In genomic region chr3:15052335-15053242, GRCh38 we compare ENCODE assay signal across 15 cellular contexts. TPM values are rescaled to one million over a fixed set of nuclear protein-coding genes. Genes with fewer than 3 reads are reported as not detected.
A peak's percentile ranks its signal among the peaks of the same experiment; 100 is the strongest.
DNase-seq lines count a peak whose midpoint lies in the region; ATAC-seq, FAIRE-seq and TF ChIP-seq lines count a peak whose summit lies in the region.
"Had no signal": no experiment of that assay in that cellular context is flagged by ENCODE, and none has a peak within 500 bp of the region (broad histone marks: within the 10 kb centered on the region; RNA-seq: fewer than 3 reads in every experiment).

No MANE protein-coding gene starts in this region.

- no peak for DNase-seq in activated naive CD4-positive, alpha-beta T cell treated with Interleukin-2 at 50 U/mL for 16 hours
- peak; percentile 8 for DNase-seq in OCI-M2 (lab: John Stamatoyannopoulos, UW; ENCODE audit: unreplicated experiment)
- DNase-seq in H1 (ENCODE audit: low read depth in 1 of 2, low spot score in 2 of 2): no peak
- DNase-seq in stimulated activated effector memory CD8-positive, alpha-beta T cell treated with anti-CD3 and anti-CD28 coated beads, Interleukin-12 subunit alpha, Interleukin-12 subunit beta, amount 100 ng/mL, for 72 hours (ENCODE audit: low spot score in 2 of 2): no peak
- no peak for DNase-seq in LoVo (ENCODE audit: low spot score)
- DNase-seq in psoas muscle: no peak
- no peak for DNase-seq in mesenteric fat pad (ENCODE audit: low spot score)
- DNase-seq: lower lobe of right lung; NCI-H187 treated with DMSO at 0.1 percent for 48 hours; NCI-H82; ovary; stimulated activated CD4-positive, alpha-beta T cell treated with anti-CD3 and anti-CD28 coated beads, Interleukin-12 subunit alpha, Interleukin-12 subunit beta, amount 100 ng/mL, for 4 hours; testis had no signal

- peaks cover 8% of the 10 kb centered on the region for H3K36me3 Mint-ChIP-seq in activated naive CD4-positive, alpha-beta T cell treated with anti-CD3 and anti-CD28 coated beads, Interleukin-2, amount 50 U/mL, for 24 hours
- peaks cover 97% of the 10 kb centered on the region for H3K36me3 Mint-ChIP-seq in stimulated activated effector memory CD8-positive, alpha-beta T cell treated with anti-CD3 and anti-CD28 coated beads, Interleukin-12 subunit alpha, Interleukin-12 subunit beta, amount 100 ng/mL, for 72 hours

- peak overlapping the region; percentile 46 for H3K27ac Mint-ChIP-seq in activated naive CD4-positive, alpha-beta T cell treated with anti-CD3 and anti-CD28 coated beads, Interleukin-2, amount 50 U/mL, for 24 hours
- peak overlapping the region; percentile 75 for H3K27ac Mint-ChIP-seq in stimulated activated effector memory CD8-positive, alpha-beta T cell treated with anti-CD3 and anti-CD28 coated beads, Interleukin-12 subunit alpha, Interleukin-12 subunit beta, amount 100 ng/mL, for 72 hours

- H3K4me2 ChIP-seq in H1 (ENCODE audit: insufficient read depth in 1 of 2, low read depth in 2 of 2, low read length in 2 of 2): no peak overlapping the region

- H3K23ac ChIP-seq in H1 (ENCODE audit: insufficient read length): no peak overlapping the region

- H3K4me1 Mint-ChIP-seq in activated naive CD4-positive, alpha-beta T cell treated with anti-CD3 and anti-CD28 coated beads, Interleukin-2, amount 50 U/mL, for 24 hours: peaks cover 50% of the 10 kb centered on the region
- H3K4me1 Mint-ChIP-seq in stimulated activated effector memory CD8-positive, alpha-beta T cell treated with anti-CD3 and anti-CD28 coated beads, Interleukin-12 subunit alpha, Interleukin-12 subunit beta, amount 100 ng/mL, for 72 hours: peaks cover 42% of the 10 kb centered on the region

- H3K4me3 ChIP-seq in H1 (ENCODE audit: extremely low read depth in 1 of 4, insufficient read depth in 2 of 4, low read depth in 3 of 4, low read length in 4 of 4) (no peak overlapping the region), psoas muscle (no peak overlapping the region)
- H3K4me3 ChIP-seq: adrenal gland, lower lobe of right lung, ovary, testis had no signal

- TF ChIP-seq RAD21 in H1 (IDR thresholded peaks at IDR 0.05 in 1 of 2, conservative IDR thresholded peaks at IDR 0.05 in 1 of 2; ENCODE audit: low read depth in 2 of 2, low read length in 2 of 2): no peak

- no peak overlapping the region for H2BK120ac ChIP-seq in H1 (replicated peaks; ENCODE audit: low read depth, low read length)

- peaks cover 4% of the 10 kb centered on the region; the same call in 1 of the 2 replicates for H3K79me1 ChIP-seq in H1 (ENCODE audit: low read depth, low read length)

- no peaks in the 10 kb centered on the region for H3K9me3 Mint-ChIP-seq in activated naive CD4-positive, alpha-beta T cell treated with anti-CD3 and anti-CD28 coated beads, Interleukin-2, amount 50 U/mL, for 24 hours
- no peaks in the 10 kb centered on the region for H3K9me3 Mint-ChIP-seq in stimulated activated effector memory CD8-positive, alpha-beta T cell treated with anti-CD3 and anti-CD28 coated beads, Interleukin-12 subunit alpha, Interleukin-12 subunit beta, amount 100 ng/mL, for 72 hours

- CTCF ChIA-PET in H1 (lab: Charles Lee; ENCODE audit: partially characterized antibody): interaction anchor here (1.2 to 2.4 kb wide), 8 partner anchors 11 to 274 kb away, joined by 3 to 11 read pairs (median 5); partner anchors contain the start of gene MRPS25

- WGBS in H1 (ENCODE audit: extremely low coverage in 1 of 2, insufficient coverage in 1 of 2, insufficient read length in 1 of 2, insufficient replicate concordance in 2 of 2, low coverage in 1 of 2, low lambda C conversion rate in 2 of 2, missing lambda C conversion rate in 1 of 2), 2 experiments: 87% methylated on average over 14 of the region's 14 CpGs; no CpG with 5 or more reads in 1 of the 2 experiments
- 85 to 89% (median 88%) methylated on average over 14 of the region's 14 CpGs for WGBS in psoas muscle, 3 donors

- peak overlapping the region; percentile 49; the same call in 1 of the 2 replicates for H2BK5ac ChIP-seq in H1 (ENCODE audit: low read depth, low read length)

- no peak overlapping the region for H3K56ac ChIP-seq in H1 (replicated peaks; ENCODE audit: insufficient read length, low read depth, low read length)

- ATAC-seq in stimulated activated effector memory CD8-positive, alpha-beta T cell treated with anti-CD3 and anti-CD28 coated beads, Interleukin-12 subunit alpha, Interleukin-12 subunit beta, amount 100 ng/mL, for 72 hours: no peak
- no peak for ATAC-seq in psoas muscle

- H4K20me1 ChIP-seq in H1 (replicated peaks in 1 of 2; ENCODE audit: control insufficient read depth in 1 of 2, insufficient read depth in 2 of 2, low read length in 2 of 2): peaks cover 23 to 27% of the 10 kb centered on the region in 2 experiments

- peaks cover 0 to 2% (median 0%) of the 10 kb centered on the region in 4 experiments; a peak in 3 of 7 replicates for H3K4me1 ChIP-seq in H1 (replicated peaks in 1 of 4; ENCODE audit: control insufficient read depth in 3 of 4, insufficient read depth in 4 of 4, low read length in 3 of 4)
- H3K4me1 ChIP-seq in psoas muscle: no peaks in the 10 kb centered on the region
- H3K4me1 ChIP-seq: adrenal gland, lower lobe of right lung, testis had no signal

- no peak overlapping the region for H3K27ac ChIP-seq in H1 (ENCODE audit: low read depth, low read length)
- H3K27ac ChIP-seq in psoas muscle: no peak overlapping the region
- H3K27ac ChIP-seq: adrenal gland, lower lobe of right lung, ovary had no signal

- no peak overlapping the region for H3K4ac ChIP-seq in H1 (replicated peaks; ENCODE audit: insufficient read length, low read depth, low read length)

- no peaks in the 10 kb centered on the region for H3K9me3 ChIP-seq in H1 (ENCODE audit: insufficient read depth in 2 of 2, low read depth in 1 of 2, low read length in 1 of 2)
- H3K9me3 ChIP-seq in psoas muscle: no peaks in the 10 kb centered on the region
- H3K9me3 ChIP-seq: adrenal gland, lower lobe of right lung, ovary, testis had no signal

- no peaks in the 10 kb centered on the region for H3K23me2 ChIP-seq in H1 (ENCODE audit: low read depth, low read length)

- POLR2A ChIA-PET in H1 (lab: Charles Lee; ENCODE audit: partially characterized antibody): interaction anchor here (0.6 to 3.5 kb wide), 4 partner anchors 12 to 106 kb away, joined by 3 to 17 read pairs (median 5); partner anchors contain the start of genes MRPS25 and NR2C2

- H4K8ac ChIP-seq in H1 (ENCODE audit: extremely low read depth, insufficient read depth, low read length): no peak overlapping the region

- no peak overlapping the region for H2BK15ac ChIP-seq in H1 (ENCODE audit: low read length)

- no peak overlapping the region for H3K4me3 Mint-ChIP-seq in activated naive CD4-positive, alpha-beta T cell treated with anti-CD3 and anti-CD28 coated beads, Interleukin-2, amount 50 U/mL, for 24 hours
- no peak overlapping the region for H3K4me3 Mint-ChIP-seq in stimulated activated effector memory CD8-positive, alpha-beta T cell treated with anti-CD3 and anti-CD28 coated beads, Interleukin-12 subunit alpha, Interleukin-12 subunit beta, amount 100 ng/mL, for 72 hours

- H2BK12ac ChIP-seq in H1 (ENCODE audit: low read depth, low read length): no peak overlapping the region

- H3K9ac ChIP-seq in H1 (replicated peaks in 1 of 4; ENCODE audit: extremely low read depth in 1 of 4, low read depth in 3 of 4, low read length in 3 of 4): no peak overlapping the region

- H3K18ac ChIP-seq in H1 (ENCODE audit: extremely low read depth, low read length): no peak overlapping the region

- H3K36me3 ChIP-seq in H1 (ENCODE audit: control insufficient read depth in 2 of 4, insufficient read depth in 4 of 4, low read length in 3 of 4): peaks cover 10 to 53% (median 25%) of the 10 kb centered on the region in 4 experiments
- H3K36me3 ChIP-seq in psoas muscle (ENCODE audit: insufficient read depth in 1 of 2, low read depth in 1 of 2): peaks cover 20 to 80% of the 10 kb centered on the region in 2 donors
- H3K36me3 ChIP-seq: ovary had no signal

- H2AFZ ChIP-seq in H1 (ENCODE audit: low read length): no peak overlapping the region

- FAIRE-seq in H1 (lab: Jason Lieb, UNC): no peak

- intact Hi-C loops in psoas muscle (cut with DNase I): loop anchor here in 1 of 2 donors (5.0 to 10.0 kb wide), 3 partner anchors 105 to 398 kb away; partner anchors contain the start of genes CCDC174 and NR2C2

- no peak for TF ChIP-seq EP300 in H1 (IDR thresholded peaks at IDR 0.05; ENCODE audit: borderline replicate concordance in 1 of 2, low read depth in 2 of 2, low read length in 2 of 2)

- H3K27me3 Mint-ChIP-seq in activated naive CD4-positive, alpha-beta T cell treated with anti-CD3 and anti-CD28 coated beads, Interleukin-2, amount 50 U/mL, for 24 hours: no peaks in the 10 kb centered on the region

- no peak for TF ChIP-seq CTCF in H1 (IDR thresholded peaks at IDR 0.05; ENCODE audit: control extremely low read depth in 1 of 3, insufficient read depth in 1 of 3, low read depth in 1 of 3, low read length in 3 of 3)
- TF ChIP-seq CTCF in psoas muscle (IDR thresholded peaks at IDR 0.05): no peak

- H2AK5ac ChIP-seq in H1 (ENCODE audit: low read depth, low read length): no peak overlapping the region

- TF ChIP-seq POLR2A in H1 (IDR thresholded peaks at IDR 0.05; ENCODE audit: control extremely low read depth in 1 of 2, low read depth in 2 of 2, low read length in 2 of 2): no peak

- H3K14ac ChIP-seq in H1 (ENCODE audit: insufficient read length): no peak overlapping the region

- no peaks in the 10 kb centered on the region for H3K27me3 ChIP-seq in H1 (replicated peaks in 1 of 4; ENCODE audit: control insufficient read depth in 3 of 4, extremely low read depth in 1 of 4, insufficient read depth in 3 of 4, low read length in 3 of 4)
- H3K27me3 ChIP-seq in psoas muscle (ENCODE audit: insufficient read depth in 3 of 3, low read length in 2 of 3): no peaks in the 10 kb centered on the region
- H3K27me3 ChIP-seq: adrenal gland, ovary, testis had no signal

- H2BK20ac ChIP-seq in H1 (ENCODE audit: low read length): no peak overlapping the region

- no peak overlapping the region for H4K91ac ChIP-seq in H1 (replicated peaks; ENCODE audit: insufficient read length, low read length)

- no peak overlapping the region for H4K5ac ChIP-seq in H1 (ENCODE audit: insufficient read length, low read depth, low read length)

- peaks cover 3 to 52% of the 10 kb centered on the region in 2 experiments; a peak in 3 of 4 replicates for H3K79me2 ChIP-seq in H1 (ENCODE audit: control insufficient read depth in 1 of 2, insufficient read depth in 2 of 2, low read length in 2 of 2)

RNA-seq across cellular contexts. Expression of gene MRPS25, which starts 12.5 kb away (rescaled TPM):
- 56.5 TPM in 2 replicates for total RNA-seq in H1 (2021; fragmentation: NEBNext Ultra II Directional; extraction: Animal tissue kit (Norgen Biotek cat#: 25700))
- polyA plus RNA-seq in H1 (2011; rRNA removed) (23.0 and 23.7 TPM in 2 replicates), psoas muscle (100 to 1,000 TPM in 1 of 3 donors, 10 to 100 TPM in 2; 72.9 to 145 (median 74.2) TPM)
- polyA plus RNA-seq in H1 (2011; cell fraction: cytosol; rRNA removed): 36.1 TPM
- 49.0 TPM for polyA plus RNA-seq in H1 (2011; cell fraction: nucleus; rRNA removed)
- polyA plus RNA-seq in H1 (2012, experiment 1 of 2): 47.3 to 53.5 TPM (median 50.9 TPM) in 4 replicates
- polyA plus RNA-seq in H1 (2012, experiment 2 of 2): 11.6 TPM
- 23.4 TPM for polyA plus RNA-seq in H1 (2013, experiment 1 of 2)
- polyA plus RNA-seq in H1 (2013, experiment 2 of 2): 25.2 TPM
- 15.1 and 20.0 TPM in 2 replicates for polyA minus RNA-seq in H1 (2011; rRNA and poly(A)+ RNA removed)
- polyA minus RNA-seq in H1 (2011; cell fraction: cytosol; rRNA and poly(A)+ RNA removed): 28.0 TPM
- 44.0 TPM for polyA minus RNA-seq in H1 (2011; cell fraction: nucleus; rRNA and poly(A)+ RNA removed)
- total RNA-seq in psoas muscle (10 to 100 TPM; 60.6 to 83.9 (median 74.1) TPM), mesenteric fat pad (52.3 TPM)

RNA-seq across cellular contexts. Expression of gene RBSN, which starts 46.4 kb away (rescaled TPM):
- total RNA-seq in H1 (2021; fragmentation: NEBNext Ultra II Directional; extraction: Animal tissue kit (Norgen Biotek cat#: 25700)): 18.9 and 20.0 TPM in 2 replicates
- polyA plus RNA-seq in H1 (2011; rRNA removed) (5.6 and 5.9 TPM in 2 replicates), psoas muscle (10 to 100 TPM in 2 of 3 donors, 1 to 10 TPM in 1; 7.7 to 21.5 (median 10.7) TPM)
- 7.1 TPM for polyA plus RNA-seq in H1 (2011; cell fraction: cytosol; rRNA removed)
- polyA plus RNA-seq in H1 (2011; cell fraction: nucleus; rRNA removed): 11.6 TPM
- polyA plus RNA-seq in H1 (2012, experiment 1 of 2): 8.2 to 12.0 TPM (median 11.2 TPM) in 4 replicates
- polyA plus RNA-seq in H1 (2012, experiment 2 of 2): 3.8 TPM
- 8.5 TPM for polyA plus RNA-seq in H1 (2013, experiment 1 of 2)
- 8.7 TPM for polyA plus RNA-seq in H1 (2013, experiment 2 of 2)
- 17.2 and 17.8 TPM in 2 replicates for polyA minus RNA-seq in H1 (2011; rRNA and poly(A)+ RNA removed)
- polyA minus RNA-seq in H1 (2011; cell fraction: cytosol; rRNA and poly(A)+ RNA removed): 14.5 TPM
- 9.7 TPM for polyA minus RNA-seq in H1 (2011; cell fraction: nucleus; rRNA and poly(A)+ RNA removed)
- total RNA-seq in psoas muscle (10 to 100 TPM; 18.6 to 26.3 (median 23.2) TPM), mesenteric fat pad (26.0 TPM)
